ENCODE assay signal across 21 cellular contexts in the genomic region with DNA sequence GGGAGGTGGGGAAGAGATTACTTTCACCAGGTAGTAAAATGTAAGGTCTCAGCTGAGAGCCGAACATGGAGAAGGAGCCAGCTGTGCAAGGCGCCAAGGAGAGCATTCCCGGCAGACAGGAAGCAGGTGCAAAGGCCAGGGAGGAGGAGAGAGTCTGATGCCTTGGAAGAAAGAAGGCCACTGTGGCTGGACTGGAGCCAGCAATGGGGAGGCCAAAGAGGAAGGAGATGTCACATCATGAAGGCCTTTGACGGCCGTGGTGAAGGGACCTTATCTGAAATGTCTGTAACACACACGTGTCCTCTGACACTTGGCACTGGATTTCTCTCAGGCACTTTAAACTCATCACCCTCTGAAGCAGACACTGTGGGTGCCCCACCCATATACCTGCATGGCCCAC. TPM values are rescaled to one million over a fixed set of nuclear protein-coding genes. Genes with fewer than 3 reads are reported as not detected.
DNase-seq lines count a peak whose midpoint lies in the region; ATAC-seq and TF ChIP-seq lines count a peak whose summit lies in the region.
"Had no signal": no experiment of that assay in that cellular context is flagged by ENCODE, and none has a peak within 500 bp of the region (broad histone marks: within the 10 kb centered on the region; RNA-seq: fewer than 3 reads in every experiment).

No MANE protein-coding gene starts in this region.

- H4K20me1 ChIP-seq in SK-N-SH (ENCODE audit: insufficient read depth), result peaks cover 10% of the 10 kb centered on the region; the same call in 1 of the 2 replicates

- 18 to 26% methylated on average over 6 of the region's 6 CpGs for WGBS in heart right ventricle, 2 donors
- WGBS in SK-N-SH (ENCODE audit: low lambda C conversion rate), result 61% methylated on average over 6 of the region's 6 CpGs
- whole genome bisulfite sequencing in transverse colon (ENCODE audit: low coverage in 1 of 2), 2 donors, result 22 to 50% methylated on average over 1 to 6 of the region's 6 CpGs
- 21 to 23% methylated on average over 6 of the region's 6 CpGs for WGBS in testis, 2 donors

- ATAC-seq in heart right ventricle, result peak in 4 of 8 donors; percentile 3 to 34 (median 6)
- no peak for ATAC-seq in GM18519 (IDR thresholded peaks at IDR 0.05; ENCODE audit: low FRiP score, unreplicated experiment)

- H3K4me1 ChIP-seq in heart right ventricle (peaks cover 0 to 23% (median 9%) of the 10 kb centered on the region in 9 donors), SK-N-SH (ENCODE audit: control insufficient read depth in 1 of 2, insufficient read depth in 2 of 2, low read depth in 1 of 2, low read length in 1 of 2) (no peaks in the 10 kb centered on the region; a peak in 1 of 4 replicates), transverse colon (peaks cover 0 to 46% (median 25%) of the 10 kb centered on the region in 4 donors), testis (peaks cover 7% of the 10 kb centered on the region)

- H3K9ac ChIP-seq in SK-N-SH, result no peak overlapping the region
- H3K9ac ChIP-seq: GM23248 had no signal

- intact Hi-C loops in heart right ventricle (cut with DNase I) (loop anchor here in 1 of 10 donors (10.0 kb wide), 1 partner anchor 224 kb away; no protein-coding TSS in a partner anchor), cardiac septum (cut with DNase I) (no loop called here), transverse colon (cut with DNase I; ENCODE audit: low total_unique reads) (no loop called here), testis (cut with DNase I; ENCODE audit: low total_unique reads) (no loop called here)

- POLR2A ChIA-PET in SK-N-SH (lab: Yijun Ruan, JAX), result no interaction called here

- H3K27ac ChIP-seq in heart right ventricle, result no peak overlapping the region
- no peak overlapping the region for H3K27ac ChIP-seq in SK-N-SH (ENCODE audit: low read depth in 2 of 2, low read length in 1 of 2)
- peak overlapping the region in 1 of 4 donors; percentile 30 for H3K27ac ChIP-seq in transverse colon
- H3K27ac ChIP-seq in testis, result no peak overlapping the region
- H3K27ac ChIP-seq: GM23248, sigmoid colon had no signal

- TF ChIP-seq POLR2A in transverse colon (IDR thresholded peaks at IDR 0.05) (no peak), testis (IDR thresholded peaks at IDR 0.05) (no peak)

- TF ChIP-seq CTCF in heart right ventricle (IDR thresholded peaks at IDR 0.05) (no peak), SK-N-SH (IDR thresholded peaks at IDR 0.05) (no peak), transverse colon (IDR thresholded peaks at IDR 0.05) (no peak), testis (IDR thresholded peaks at IDR 0.05) (no peak)

- TF ChIP-seq EP300 in SK-N-SH (IDR thresholded peaks at IDR 0.05; ENCODE audit: borderline replicate concordance in 1 of 2, low read depth in 1 of 2, low read length in 1 of 2) (no peak), transverse colon (IDR thresholded peaks at IDR 0.05; ENCODE audit: low read depth) (no peak)

- H2AFZ ChIP-seq in SK-N-SH (ENCODE audit: low read depth), result no peak overlapping the region
- H2AFZ ChIP-seq: GM23248 had no signal

- no peak overlapping the region for H3K4me3 ChIP-seq in heart right ventricle
- no peak overlapping the region for H3K4me3 ChIP-seq in SK-N-SH (ENCODE audit: low read depth in 2 of 2, low read length in 1 of 2)
- H3K4me3 ChIP-seq in transverse colon, result no peak overlapping the region
- H3K4me3 ChIP-seq in testis, result no peak overlapping the region
- H3K4me3 ChIP-seq: GM23248, sigmoid colon had no signal

- in situ Hi-C loops in transverse colon (cut with MboI; ENCODE audit: low pct_ligation_motif_present in 1 of 4, low pct_unique_long_range_greater_than_20kb in 1 of 4, low sequenced_read_pairs in 3 of 4), result loop anchor here in 1 of 4 donors (25.0 kb wide), 1 partner anchor 94 kb away; a partner anchor contains a TSS

- CTCF ChIA-PET in SK-N-SH (lab: Yijun Ruan, JAX), result no interaction called here

- no peaks in the 10 kb centered on the region for H3K9me2 ChIP-seq in SK-N-SH

- H3K27me3 ChIP-seq in heart right ventricle (peaks cover 0 to 9% (median 0%) of the 10 kb centered on the region in 7 donors), SK-N-SH (ENCODE audit: insufficient read depth) (no peaks in the 10 kb centered on the region), transverse colon (no peaks in the 10 kb centered on the region), testis (no peaks in the 10 kb centered on the region)

- H3K36me3 ChIP-seq in heart right ventricle, result peaks cover 0 to 27% (median 2%) of the 10 kb centered on the region in 9 donors
- H3K36me3 ChIP-seq in SK-N-SH (replicated peaks in 1 of 2; ENCODE audit: control insufficient read depth in 1 of 2, insufficient read depth in 2 of 2, low read length in 1 of 2), result peaks cover 4 to 17% of the 10 kb centered on the region in 2 experiments
- no peaks in the 10 kb centered on the region for H3K36me3 ChIP-seq in transverse colon
- H3K36me3 ChIP-seq in testis (ENCODE audit: low read depth, missing control alignments), result no peaks in the 10 kb centered on the region

- H3K9me3 ChIP-seq in heart right ventricle, result no peaks in the 10 kb centered on the region
- H3K9me3 ChIP-seq in SK-N-SH, result no peaks in the 10 kb centered on the region
- no peaks in the 10 kb centered on the region for H3K9me3 ChIP-seq in transverse colon
- H3K9me3 ChIP-seq in testis, result no peaks in the 10 kb centered on the region
- H3K9me3 ChIP-seq: sigmoid colon had no signal

- no peak overlapping the region for H3K4me2 ChIP-seq in SK-N-SH

- peak; percentile 50 to 60 for DNase-seq in heart right ventricle
- no peak for DNase-seq in cardiac septum (ENCODE audit: low spot score)
- no peak for DNase-seq in SK-N-SH
- DNase-seq in dermis blood vessel endothelial cell, result peak; percentile 60
- peak; percentile 59 for DNase-seq in transverse colon
- DNase-seq in testis, result no peak
- DNase-seq in RKO (ENCODE audit: low spot score), result no peak
- DNase-seq: activated CD4-positive, alpha-beta T cell treated with anti-CD3 and anti-CD28 coated beads, Interleukin-2, amount 50 U/mL, for 48 hours; activated naive CD4-positive, alpha-beta T cell treated with anti-CD3 and anti-CD28 coated beads, Interleukin-2, amount 10 ng/mL, durations not matched to agents 7 days and 5 days; activated T-cell treated with anti-CD3 and anti-CD28 coated beads for 4 hours; CD8-positive, alpha-beta memory T cell; cortex of kidney; foreskin melanocyte; GM23248; kidney glomerular epithelial cell; NCI-H1694 treated with DMSO at 0.1 percent for 48 hours; NCI-H526; sigmoid colon; stimulated activated CD4-positive, alpha-beta T cell treated with anti-CD3 and anti-CD28 coated beads, Interleukin-2, amount 100 ng/mL, for 24 hours had no signal

- peaks cover 15% of the 10 kb centered on the region for H3F3A ChIP-seq in SK-N-SH (replicated peaks; ENCODE audit: insufficient read depth)

- TF ChIP-seq RAD21 in SK-N-SH (IDR thresholded peaks at IDR 0.05; ENCODE audit: low read length), result no peak

- H3K79me2 ChIP-seq in SK-N-SH (ENCODE audit: insufficient read depth), result no peaks in the 10 kb centered on the region

TF ChIP-seq in SK-N-SH, 30 proteins besides CTCF, POLR2A, EP300 and RAD21 (continues in another document):
- peak; percentile 11; the same call in 1 of the 2 replicates for TF ChIP-seq POLR2AphosphoS5 (IDR thresholded peaks at IDR 0.05; ENCODE audit: low read depth, low read length)

RNA-seq across cellular contexts. Expression of a gene that starts 2.1 kb away (rescaled TPM):
- total RNA-seq in heart right ventricle (not detected), cardiac septum (not detected), dermis blood vessel endothelial cell (not detected in 2 replicates), transverse colon (not detected), testis (1 to 10 TPM; 5.8 to 6.9 TPM)
- polyA plus RNA-seq in heart right ventricle (1 to 10 TPM in 1 of 2 donors, under 1 TPM in 1; 0.77 to 1.9 TPM), SK-N-SH (2012; rRNA removed) (0.31 and 0.58 TPM in 2 replicates), testis (ENCODE audit: insufficient read depth, low read depth, low replicate concordance) (18.1 TPM)
- polyA plus RNA-seq in SK-N-SH (2012; cell fraction: cytosol; rRNA removed), result 0.12 and 0.14 TPM in 2 replicates
- polyA plus RNA-seq in SK-N-SH (2012; cell fraction: nucleus; rRNA removed), result 2.5 and 2.6 TPM in 2 replicates
- total RNA-seq: GM23248, OCI-LY7 had no signal

RNA-seq across cellular contexts. Expression of a gene that starts 8.9 kb away (rescaled TPM):
- total RNA-seq in heart right ventricle, result 10 to 100 TPM; 11.3 to 43.0 (median 16.7) TPM
- polyA plus RNA-seq in heart right ventricle, result 10 to 100 TPM; 20.8 to 37.3 TPM
- total RNA-seq in cardiac septum, result 57.8 TPM
- polyA plus RNA-seq in SK-N-SH (2012; rRNA removed), result 29.7 and 30.4 TPM in 2 replicates
- 15.3 and 29.1 TPM in 2 replicates for polyA plus RNA-seq in SK-N-SH (2012; cell fraction: cytosol; rRNA removed)
- 90.7 and 142 TPM in 2 replicates for polyA plus RNA-seq in SK-N-SH (2012; cell fraction: nucleus; rRNA removed)
- total RNA-seq in dermis blood vessel endothelial cell, result 37.4 and 51.2 TPM in 2 replicates
- 100 to 1,000 TPM in 1 of 4 donors, 10 to 100 TPM in 3; 43.0 to 102 (median 61.4) TPM for total RNA-seq in transverse colon
- total RNA-seq in testis, result 10 to 100 TPM; 13.6 to 28.4 TPM
- polyA plus RNA-seq in testis (ENCODE audit: insufficient read depth, low read depth, low replicate concordance), result 31.7 TPM
- polyA plus RNA-seq: CD8-positive, alpha-beta memory T cell had no signal

RNA-seq across cellular contexts. Expression of a gene that starts 21.6 kb away (rescaled TPM):
- total RNA-seq in heart right ventricle (1 to 10 TPM; 3.8 to 7.8 (median 6.4) TPM), cardiac septum (6.2 TPM), dermis blood vessel endothelial cell (26.4 and 29.8 TPM in 2 replicates), transverse colon (10 to 100 TPM in 1 of 4 donors, 1 to 10 TPM in 3; 3.2 to 17.6 (median 8.4) TPM), testis (10 to 100 TPM; 19.1 to 21.3 TPM)
- polyA plus RNA-seq in heart right ventricle (10 to 100 TPM in 1 of 2 donors, 1 to 10 TPM in 1; 8.4 to 11.9 TPM), SK-N-SH (2012; rRNA removed) (7.0 and 8.9 TPM in 2 replicates), testis (ENCODE audit: insufficient read depth, low read depth, low replicate concordance) (11.0 TPM)
- 3.1 and 4.3 TPM in 2 replicates for polyA plus RNA-seq in SK-N-SH (2012; cell fraction: cytosol; rRNA removed)
- polyA plus RNA-seq in SK-N-SH (2012; cell fraction: nucleus; rRNA removed), result 27.4 and 34.6 TPM in 2 replicates

RNA-seq across cellular contexts. Expression of a gene that starts 27.3 kb away (rescaled TPM):
- total RNA-seq in heart right ventricle (10 to 100 TPM; 21.9 to 28.0 (median 24.4) TPM), cardiac septum (32.6 TPM), dermis blood vessel endothelial cell (39.3 and 65.6 TPM in 2 replicates), transverse colon (10 to 100 TPM; 49.2 to 86.5 (median 71.3) TPM), testis (100 to 1,000 TPM; 102 to 124 TPM)
- polyA plus RNA-seq in heart right ventricle (10 to 100 TPM; 31.9 to 44.4 TPM), SK-N-SH (2012; rRNA removed) (36.5 and 46.8 TPM in 2 replicates), testis (ENCODE audit: insufficient read depth, low read depth, low replicate concordance) (75.8 TPM)
- polyA plus RNA-seq in SK-N-SH (2012; cell fraction: cytosol; rRNA removed), result 11.5 and 18.3 TPM in 2 replicates
- polyA plus RNA-seq in SK-N-SH (2012; cell fraction: nucleus; rRNA removed), result 230 and 273 TPM in 2 replicates

RNA-seq across cellular contexts. Expression of a gene that starts 38.3 kb away (rescaled TPM):
- 1 to 10 TPM; 1.9 to 5.4 (median 2.7) TPM for total RNA-seq in heart right ventricle
- polyA plus RNA-seq in heart right ventricle, result 1 to 10 TPM in 1 of 2 donors, under 1 TPM in 1; 0.22 to 1.5 TPM
- 1.9 TPM for total RNA-seq in cardiac septum
- 0.45 and 0.61 TPM in 2 replicates for polyA plus RNA-seq in SK-N-SH (2012; rRNA removed)
- polyA plus RNA-seq in SK-N-SH (2012; cell fraction: cytosol; rRNA removed), result 0.28 and 0.49 TPM in 2 replicates
- 0.35 and 0.46 TPM in 2 replicates for polyA plus RNA-seq in SK-N-SH (2012; cell fraction: nucleus; rRNA removed)
- total RNA-seq in dermis blood vessel endothelial cell, result 0.05 and 0.17 TPM in 2 replicates
- under 1 TPM in 2 of 4 donors, not detected in 2; 0.14 to 0.79 TPM for total RNA-seq in transverse colon
- 1 to 10 TPM; 2.4 to 3.7 TPM for total RNA-seq in testis
- polyA plus RNA-seq in testis (ENCODE audit: insufficient read depth, low read depth, low replicate concordance), result 1.1 TPM

Comparison
In these comparisons a context has a peak if more than half of its experiments do, and no peak if none do; other contexts are left out.
1. DNase-seq: peak in heart right ventricle (2 of 2), dermis blood vessel endothelial cell (single experiment) and transverse colon (single experiment); none in cardiac septum (single experiment), SK-N-SH (single experiment), testis (single experiment) and RKO (single experiment).